ENCODE assay signal across 8 cellular contexts in the genomic region with DNA sequence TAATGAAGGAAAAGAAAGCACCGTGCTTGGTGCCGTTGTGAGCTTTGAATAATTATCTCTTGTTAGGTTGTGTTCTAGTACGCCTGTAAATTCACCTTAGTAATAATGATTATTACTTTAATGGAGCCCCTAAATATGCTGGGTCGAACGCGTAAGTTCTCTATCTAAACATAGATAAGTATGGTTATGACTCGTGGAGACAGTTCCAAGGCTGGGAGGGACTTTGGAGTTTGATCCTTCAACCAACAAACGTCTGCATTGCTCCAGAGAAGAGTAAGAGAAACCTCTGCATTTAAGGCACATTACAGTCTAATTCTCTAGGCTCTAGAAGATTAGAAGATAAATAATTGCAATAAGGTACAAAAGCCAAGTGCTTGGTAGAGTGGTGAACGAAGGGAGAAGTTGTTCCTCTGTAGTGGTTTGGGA. TPM values are rescaled to one million over a fixed set of nuclear protein-coding genes. Genes with fewer than 3 reads are reported as not detected.
DNase-seq lines count a peak whose midpoint lies in the region; ATAC-seq and TF ChIP-seq lines count a peak whose summit lies in the region.

No MANE protein-coding gene starts in this region.

- H3K9me3 ChIP-seq in HEK293 (ENCODE audit: control insufficient read depth, insufficient read depth, low read depth, low read length) (no peaks in the 10 kb centered on the region), esophagus squamous epithelium (no peaks in the 10 kb centered on the region), neutrophil (no peaks in the 10 kb centered on the region)

- peak overlapping the region; percentile 93 for H3K4me3 ChIP-seq in HEK293 (ENCODE audit: low read depth, low read length)
- peak overlapping the region; percentile 69 to 82 (median 74) for H3K4me3 ChIP-seq in esophagus squamous epithelium
- H3K4me3 ChIP-seq in neutrophil (ENCODE audit: low read depth in 1 of 2, low read length in 1 of 2) = peak overlapping the region; percentile 79 to 98

- WGBS in esophagus squamous epithelium, 2 donors = 2 to 3% methylated on average over 9 of the region's 9 CpGs

- peak; percentile 28 for DNase-seq in ELR (ENCODE audit: low read depth)
- no peak for DNase-seq in esophagus squamous epithelium (lab: John Stamatoyannopoulos, UW)
- no peak for DNase-seq in activated CD4-positive, CD25-positive, alpha-beta regulatory T cell (lab: John Stamatoyannopoulos, UW)
- no peak for DNase-seq in NAMALWA (ENCODE audit: low spot score)

- TF ChIP-seq CTCF in HEK293 (tag by site-specific recombination; IDR thresholded peaks at IDR 0.05) (no peak), esophagus squamous epithelium (IDR thresholded peaks at IDR 0.05) (no peak), neutrophil (IDR thresholded peaks at IDR 0.05) (no peak)

- CTCF ChIA-PET in HEK293 (lab: Yijun Ruan, JAX) = interaction anchor here (0.6 to 2.9 kb wide), 11 partner anchors 17 to 237 kb away, joined by 3 to 31 read pairs (median 5); no protein-coding TSS in a partner anchor

- peak; percentile 7 for ATAC-seq in SK-N-SH treated with all-trans-retinoic acid at 6 μM for 48 hours
- ATAC-seq in HG02840 (IDR thresholded peaks at IDR 0.05; ENCODE audit: low FRiP score, unreplicated experiment) = no peak

- intact Hi-C loops in esophagus squamous epithelium (cut with DNase I) = no loop called here

- H3K27me3 ChIP-seq in esophagus squamous epithelium (no peaks in the 10 kb centered on the region), neutrophil (no peaks in the 10 kb centered on the region)

- POLR2A ChIA-PET in HEK293 (lab: Yijun Ruan, JAX) = interaction anchor here (0.6 to 2.6 kb wide), 8 partner anchors 16 to 172 kb away, joined by 3 to 28 read pairs (median 6); partner anchors contain the start of genes ALDH5A1, GMNN and KIAA0319

- H3K4me1 ChIP-seq in HEK293 (ENCODE audit: control insufficient read depth, insufficient read depth, low read length) = no peaks in the 10 kb centered on the region; the same call in 1 of the 2 replicates
- H3K4me1 ChIP-seq in esophagus squamous epithelium = peaks cover 4 to 38% (median 19%) of the 10 kb centered on the region in 3 donors
- H3K4me1 ChIP-seq in neutrophil (ENCODE audit: control insufficient read depth in 1 of 2, insufficient read depth in 1 of 2, low read depth in 1 of 2, low read length in 1 of 2) = peaks cover 33 to 38% of the 10 kb centered on the region in 2 experiments

- H3K27ac ChIP-seq in HEK293 (ENCODE audit: extremely low read depth, low read depth, low read length) = peak overlapping the region; percentile 64
- peak overlapping the region; percentile 87 to 94 (median 91) for H3K27ac ChIP-seq in esophagus squamous epithelium
- peak overlapping the region; percentile 95 for H3K27ac ChIP-seq in neutrophil

- H3K36me3 ChIP-seq in HEK293 (ENCODE audit: control insufficient read depth in 2 of 2, insufficient read depth in 1 of 2, low read length in 2 of 2) = peaks cover 9 to 27% of the 10 kb centered on the region in 2 experiments; a peak in 2 of 3 replicates
- peaks cover 0 to 26% (median 0%) of the 10 kb centered on the region in 3 donors for H3K36me3 ChIP-seq in esophagus squamous epithelium
- H3K36me3 ChIP-seq in neutrophil = peaks cover 25% of the 10 kb centered on the region

- no peak for TF ChIP-seq POLR2A in esophagus squamous epithelium (IDR thresholded peaks at IDR 0.05)

TF ChIP-seq in HEK293, 187 proteins besides CTCF, POLR2A, EP300 and RAD21:
- TF ChIP-seq ZNF558 (tag by site-specific recombination; IDR thresholded peaks at IDR 0.05) (0 out of 2 replicates have a peak, but pooled peaks have one; percentile 20), ATF2 (tag by site-specific recombination; IDR thresholded peaks at IDR 0.05; ENCODE audit: low read depth) (no peak), ZNF335 (tag by site-specific recombination; conservative IDR thresholded peaks at IDR 0.05) (peak; percentile 15; the same call in 1 of the 2 replicates)

TF ChIP-seq in SK-N-SH treated with all-trans-retinoic acid at 6 μM for 48 hours, 23 proteins besides CTCF, POLR2A, EP300 and RAD21:
- TF ChIP-seq SNAI2 (CRISPR knock-in tag; IDR thresholded peaks at IDR 0.05) = no peak
- TF ChIP-seq GLIS3 (CRISPR knock-in tag; IDR thresholded peaks at IDR 0.05) = no peak
- TF ChIP-seq TOX (CRISPR knock-in tag; IDR thresholded peaks at IDR 0.05; ENCODE audit: borderline replicate concordance) = no peak
- TF ChIP-seq ZC3H10 (CRISPR knock-in tag; IDR thresholded peaks at IDR 0.05) = no peak
- no peak for TF ChIP-seq ZNF565 (CRISPR knock-in tag; conservative IDR thresholded peaks at IDR 0.05; ENCODE audit: low read depth)
- TF ChIP-seq ZNF70 (CRISPR knock-in tag; IDR thresholded peaks at IDR 0.05) = no peak
- TF ChIP-seq TCF4 (CRISPR knock-in tag; IDR thresholded peaks at IDR 0.05; ENCODE audit: borderline replicate concordance) = no peak
- no peak for TF ChIP-seq PPARA (CRISPR knock-in tag; IDR thresholded peaks at IDR 0.05; ENCODE audit: borderline replicate concordance)
- TF ChIP-seq ISL1 (CRISPR knock-in tag; IDR thresholded peaks at IDR 0.05) = no peak
- no peak for TF ChIP-seq RARB (CRISPR knock-in tag; IDR thresholded peaks at IDR 0.05)
- no peak for TF ChIP-seq ARNTL (CRISPR knock-in tag; IDR thresholded peaks at IDR 0.05; ENCODE audit: borderline replicate concordance, low read depth)
- TF ChIP-seq, protein P1, sequence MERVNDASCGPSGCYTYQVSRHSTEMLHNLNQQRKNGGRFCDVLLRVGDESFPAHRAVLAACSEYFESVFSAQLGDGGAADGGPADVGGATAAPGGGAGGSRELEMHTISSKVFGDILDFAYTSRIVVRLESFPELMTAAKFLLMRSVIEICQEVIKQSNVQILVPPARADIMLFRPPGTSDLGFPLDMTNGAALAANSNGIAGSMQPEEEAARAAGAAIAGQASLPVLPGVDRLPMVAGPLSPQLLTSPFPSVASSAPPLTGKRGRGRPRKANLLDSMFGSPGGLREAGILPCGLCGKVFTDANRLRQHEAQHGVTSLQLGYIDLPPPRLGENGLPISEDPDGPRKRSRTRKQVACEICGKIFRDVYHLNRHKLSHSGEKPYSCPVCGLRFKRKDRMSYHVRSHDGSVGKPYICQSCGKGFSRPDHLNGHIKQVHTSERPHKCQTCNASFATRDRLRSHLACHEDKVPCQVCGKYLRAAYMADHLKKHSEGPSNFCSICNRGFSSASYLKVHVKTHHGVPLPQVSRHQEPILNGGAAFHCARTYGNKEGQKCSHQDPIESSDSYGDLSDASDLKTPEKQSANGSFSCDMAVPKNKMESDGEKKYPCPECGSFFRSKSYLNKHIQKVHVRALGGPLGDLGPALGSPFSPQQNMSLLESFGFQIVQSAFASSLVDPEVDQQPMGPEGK (CRISPR knock-in tag; IDR thresholded peaks at IDR 0.05; ENCODE audit: borderline replicate concordance) = no peak
- TF ChIP-seq, protein P2, sequence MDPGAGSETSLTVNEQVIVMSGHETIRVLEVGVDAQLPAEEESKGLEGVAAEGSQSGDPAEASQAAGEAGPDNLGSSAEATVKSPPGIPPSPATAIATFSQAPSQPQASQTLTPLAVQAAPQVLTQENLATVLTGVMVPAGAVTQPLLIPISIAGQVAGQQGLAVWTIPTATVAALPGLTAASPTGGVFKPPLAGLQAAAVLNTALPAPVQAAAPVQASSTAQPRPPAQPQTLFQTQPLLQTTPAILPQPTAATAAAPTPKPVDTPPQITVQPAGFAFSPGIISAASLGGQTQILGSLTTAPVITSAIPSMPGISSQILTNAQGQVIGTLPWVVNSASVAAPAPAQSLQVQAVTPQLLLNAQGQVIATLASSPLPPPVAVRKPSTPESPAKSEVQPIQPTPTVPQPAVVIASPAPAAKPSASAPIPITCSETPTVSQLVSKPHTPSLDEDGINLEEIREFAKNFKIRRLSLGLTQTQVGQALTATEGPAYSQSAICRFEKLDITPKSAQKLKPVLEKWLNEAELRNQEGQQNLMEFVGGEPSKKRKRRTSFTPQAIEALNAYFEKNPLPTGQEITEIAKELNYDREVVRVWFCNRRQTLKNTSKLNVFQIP (CRISPR knock-in tag; IDR thresholded peaks at IDR 0.05; ENCODE audit: borderline replicate concordance, low read depth) = no peak
- TF ChIP-seq, protein P3, sequence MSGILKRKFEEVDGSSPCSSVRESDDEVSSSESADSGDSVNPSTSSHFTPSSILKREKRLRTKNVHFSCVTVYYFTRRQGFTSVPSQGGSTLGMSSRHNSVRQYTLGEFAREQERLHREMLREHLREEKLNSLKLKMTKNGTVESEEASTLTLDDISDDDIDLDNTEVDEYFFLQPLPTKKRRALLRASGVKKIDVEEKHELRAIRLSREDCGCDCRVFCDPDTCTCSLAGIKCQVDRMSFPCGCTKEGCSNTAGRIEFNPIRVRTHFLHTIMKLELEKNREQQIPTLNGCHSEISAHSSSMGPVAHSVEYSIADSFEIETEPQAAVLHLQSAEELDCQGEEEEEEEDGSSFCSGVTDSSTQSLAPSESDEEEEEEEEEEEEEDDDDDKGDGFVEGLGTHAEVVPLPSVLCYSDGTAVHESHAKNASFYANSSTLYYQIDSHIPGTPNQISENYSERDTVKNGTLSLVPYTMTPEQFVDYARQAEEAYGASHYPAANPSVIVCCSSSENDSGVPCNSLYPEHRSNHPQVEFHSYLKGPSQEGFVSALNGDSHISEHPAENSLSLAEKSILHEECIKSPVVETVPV (CRISPR knock-in tag; IDR thresholded peaks at IDR 0.05) = no peak
- no peak for TF ChIP-seq ESRRG (CRISPR knock-in tag; IDR thresholded peaks at IDR 0.05)
- no peak for TF ChIP-seq ZNF8 (CRISPR knock-in tag; IDR thresholded peaks at IDR 0.05)

RNA-seq across cellular contexts. Expression of gene ACOT13, which starts 0.5 kb away (rescaled TPM):
- 1 to 10 TPM; 2.5 to 6.1 (median 3.6) TPM for total RNA-seq in esophagus squamous epithelium

RNA-seq across cellular contexts. Expression of gene TDP2, which starts 0.7 kb away (rescaled TPM):
- total RNA-seq in esophagus squamous epithelium = 10 to 100 TPM; 12.2 to 31.9 (median 19.7) TPM

RNA-seq across cellular contexts. Expression of gene KIAA0319, which starts 21.4 kb away (rescaled TPM):
- total RNA-seq in esophagus squamous epithelium = under 1 TPM in 2 of 4 donors, not detected in 2; under 0.01 to 0.04 TPM

RNA-seq across cellular contexts. Expression of gene C6orf62, which starts 51.6 kb away (rescaled TPM):
- 10 to 100 TPM; 38.5 to 82.9 (median 54.8) TPM for total RNA-seq in esophagus squamous epithelium
